1 cellular context compared by ENCODE assay signal in genomic region chr1:179040175-179040551, GRCh38.
TF ChIP-seq lines count a peak whose summit lies in the region.

No MANE protein-coding gene starts in this region.

TF ChIP-seq in K562, 482 proteins besides CTCF, POLR2A, EP300 and RAD21 (continued from another document):
- TF ChIP-seq MNT (conservative IDR thresholded peaks at IDR 0.05) = peak in 1 of 2 experiments; percentile 16; a peak in 1 of 4 replicates
- TF ChIP-seq RBFOX2 (IDR thresholded peaks at IDR 0.05; ENCODE audit: low read depth, low read length) = peak; percentile 36; the same call in 1 of the 2 replicates
- peak; percentile 61; the same call in 1 of the 2 replicates for TF ChIP-seq ZNF740 (CRISPR knock-in tag; IDR thresholded peaks at IDR 0.05)
- peak in 1 of 2 experiments; percentile 47; a peak in 1 of 4 replicates for TF ChIP-seq ZNF740 (tag; IDR thresholded peaks at IDR 0.05)
